22 cellular contexts compared by ENCODE assay signal in the genomic region with DNA sequence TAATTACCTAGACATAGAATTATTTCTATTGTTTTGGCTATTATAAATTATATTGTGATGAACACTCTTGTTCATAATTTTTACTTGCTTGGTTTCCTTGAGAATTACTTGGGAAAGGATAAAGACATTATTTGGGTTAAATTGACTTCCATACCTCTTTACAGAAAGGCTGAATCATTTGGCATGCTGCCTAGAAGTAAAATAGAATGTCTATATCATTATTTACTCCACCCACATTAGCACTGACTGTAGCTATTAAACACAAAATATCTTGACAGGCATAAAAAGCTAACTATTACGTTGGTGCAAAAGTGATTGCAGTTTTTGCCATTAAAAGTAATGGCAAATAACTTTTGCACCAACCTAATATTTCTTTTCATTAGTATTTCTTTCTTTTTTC. TPM values are rescaled to one million over a fixed set of nuclear protein-coding genes. Genes with fewer than 3 reads are reported as not detected.
"Had no signal": no experiment of that assay in that cellular context is flagged by ENCODE, and none has a peak within 500 bp of the region (broad histone marks: within the 10 kb centered on the region; RNA-seq: fewer than 3 reads in every experiment).

No MANE protein-coding gene starts in this region.

- H3K4me3 ChIP-seq: left ventricle myocardium inferior, upper lobe of right lung had no signal

- H3K36me3 ChIP-seq: brain microvascular endothelial cell, left ventricle myocardium inferior, upper lobe of right lung had no signal

- H3K27me3 ChIP-seq: brain microvascular endothelial cell, upper lobe of right lung had no signal

- DNase-seq: activated CD4-positive, alpha-beta T cell treated with anti-CD3 and anti-CD28 coated beads, Interleukin-2, amount 50 U/mL, for 1 hour; activated CD8-positive, alpha-beta memory T cell treated with anti-CD3 and anti-CD28 coated beads for 24 hours; activated naive CD8-positive, alpha-beta T cell treated with anti-CD3 and anti-CD28 coated beads for 36 hours; brain microvascular endothelial cell; glutamatergic neuron; hypothalamus; left ventricle myocardium inferior; right cardiac atrium; small intestine; stimulated activated CD4-positive, alpha-beta T cell treated with anti-CD3 and anti-CD28 coated beads, Interleukin-4, amount 100 ng/mL, for 4 hours; stimulated activated CD8-positive, alpha-beta memory T cell treated with anti-CD3 and anti-CD28 coated beads, Interleukin-4, amount 100 ng/mL, for 48 hours; stimulated activated naive CD4-positive, alpha-beta T cell treated with Interleukin-2 at 50 U/mL for 16 hours; T-helper 9 cell; upper lobe of right lung had no signal

- FAIRE-seq: small intestine had no signal

- H3K27ac ChIP-seq: brain microvascular endothelial cell, left ventricle myocardium inferior, upper lobe of right lung had no signal

- H3K9me3 ChIP-seq: upper lobe of right lung had no signal

- ATAC-seq: right cardiac atrium, upper lobe of right lung had no signal

- H3K4me1 ChIP-seq: left ventricle myocardium inferior, upper lobe of right lung had no signal

RNA-seq across cellular contexts. Expression of a gene that starts 29.7 kb away (rescaled TPM):
- total RNA-seq: activated naive CD8-positive, alpha-beta T cell treated with anti-CD3 and anti-CD28 coated beads for 36 hours; activated T-helper 1 cell treated with anti-CD3 and anti-CD28 coated beads, Interleukin-12 subunit alpha, Interleukin-12 subunit beta, Interleukin-2, Interleukin-4 antibody, amounts not matched to agents 30 ng/mL and 10 ng/mL and 1 ng/mL, durations not matched to agents 14 hours and 24 hours and 36 hours; chondrocyte; dermis microvascular lymphatic vessel endothelial cell; epithelial cell of proximal tubule; fibroblast of villous mesenchyme; kidney epithelial cell; left ventricle myocardium inferior; mesenteric fat pad; right cardiac atrium had no signal
- polyA plus RNA-seq: neural cell, right cardiac atrium had no signal

RNA-seq across cellular contexts. Expression of a gene that starts 42.1 kb away (rescaled TPM):
- total RNA-seq: activated naive CD8-positive, alpha-beta T cell treated with anti-CD3 and anti-CD28 coated beads for 36 hours; activated T-helper 1 cell treated with anti-CD3 and anti-CD28 coated beads, Interleukin-12 subunit alpha, Interleukin-12 subunit beta, Interleukin-2, Interleukin-4 antibody, amounts not matched to agents 30 ng/mL and 10 ng/mL and 1 ng/mL, durations not matched to agents 14 hours and 24 hours and 36 hours; chondrocyte; dermis microvascular lymphatic vessel endothelial cell; epithelial cell of proximal tubule; fibroblast of villous mesenchyme; kidney epithelial cell had no signal
- polyA plus RNA-seq: neural cell, right cardiac atrium had no signal
